In genomic region chr2:132416996-132417395, GRCh38 we compare ENCODE assay signal across 12 cellular contexts. TPM values are rescaled to one million over a fixed set of nuclear protein-coding genes. Genes with fewer than 3 reads are reported as not detected.
DNase-seq lines count a peak whose midpoint lies in the region; ATAC-seq and TF ChIP-seq lines count a peak whose summit lies in the region.
"Had no signal": no experiment of that assay in that cellular context is flagged by ENCODE, and none has a peak within 500 bp of the region (broad histone marks: within the 10 kb centered on the region; RNA-seq: fewer than 3 reads in every experiment).

No MANE protein-coding gene starts in this region.

- peaks cover 7 to 26% (median 20%) of the 10 kb centered on the region in 11 experiments; a peak in 17 of 22 replicates for H3K27me3 ChIP-seq in BLaER1 treated with 17β-estradiol and CSF1 and Interleukin-3, amounts not matched to agents 10 nM and 100 nM
- H3K27me3 ChIP-seq in Peyer's patch (no peaks in the 10 kb centered on the region), osteoblast (ENCODE audit: insufficient read depth, low read length) (no peaks in the 10 kb centered on the region)

- no peaks in the 10 kb centered on the region for H3K9me3 Mint-ChIP-seq in activated T-helper 17 cell treated with anti-CD3 and anti-CD28 coated beads, Interleukin-2, amount 50 U/mL, for 72 hours

- DNase-seq in Peyer's patch (peak in 1 of 3 donors; percentile 55), osteoblast (ENCODE audit: insufficient read length, low spot score, missing footprints) (no peak), KBM-7 (no peak), midbrain (lab: John Stamatoyannopoulos, UW) (no peak), coronary artery (ENCODE audit: low spot score) (no peak)
- DNase-seq: CD8-positive, alpha-beta memory T cell; stimulated activated naive B cell treated with anti-CD40 and anti-IgM and Interleukin-4, amounts not matched to agents 10 μg/mL and 1 μg/mL and 100 μg/mL, for 72 hours had no signal

- H3K27me3 Mint-ChIP-seq in activated T-helper 17 cell treated with anti-CD3 and anti-CD28 coated beads, Interleukin-2, amount 50 U/mL, for 72 hours, result peaks cover 21% of the 10 kb centered on the region

- no peaks in the 10 kb centered on the region for H3K4me1 Mint-ChIP-seq in activated T-helper 17 cell treated with anti-CD3 and anti-CD28 coated beads, Interleukin-2, amount 50 U/mL, for 72 hours
- H3K4me1 Mint-ChIP-seq: CD8-positive, alpha-beta memory T cell had no signal

- H4K20me1 ChIP-seq in BLaER1 treated with 17β-estradiol and CSF1 and Interleukin-3, amounts not matched to agents 10 nM and 100 nM, result peaks cover 0 to 7% (median 0%) of the 10 kb centered on the region in 11 experiments; a peak in 1 of 22 replicates
- no peaks in the 10 kb centered on the region for H4K20me1 ChIP-seq in osteoblast (ENCODE audit: insufficient read depth, low read length)

- no peak for TF ChIP-seq POLR2A in Peyer's patch (IDR thresholded peaks at IDR 0.05)

- no peaks in the 10 kb centered on the region for H3K36me3 ChIP-seq in BLaER1 treated with 17β-estradiol and CSF1 and Interleukin-3, amounts not matched to agents 10 nM and 100 nM
- H3K36me3 ChIP-seq in Peyer's patch (no peaks in the 10 kb centered on the region), osteoblast (ENCODE audit: insufficient read depth, low read length) (no peaks in the 10 kb centered on the region)
- H3K36me3 ChIP-seq: spleen had no signal

- peak overlapping the region in 7 of 10 experiments; percentile 51 to 67 (median 59); a peak in 9 of 20 replicates for H3K4me3 ChIP-seq in BLaER1 treated with 17β-estradiol and CSF1 and Interleukin-3, amounts not matched to agents 10 nM and 100 nM
- H3K4me3 ChIP-seq in Peyer's patch (peak overlapping the region in 3 of 4 donors; percentile 31 to 66 (median 65)), osteoblast (ENCODE audit: insufficient read depth, low read length) (peak overlapping the region; percentile 79), coronary artery (no peak overlapping the region)

- ATAC-seq in esophagus mucosa, result peak; percentile 2
- ATAC-seq in activated T-helper 17 cell treated with anti-CD3 and anti-CD28 coated beads, Interleukin-2, amount 50 U/mL, for 72 hours (replicated peaks), result no peak

- no peak overlapping the region for H3K27ac ChIP-seq in BLaER1 treated with 17β-estradiol and CSF1 and Interleukin-3, amounts not matched to agents 10 nM and 100 nM
- H3K27ac ChIP-seq in Peyer's patch (peak overlapping the region in 3 of 4 donors; percentile 35 to 96 (median 96)), osteoblast (ENCODE audit: low read depth, low read length) (peak overlapping the region; percentile 74), coronary artery (no peak overlapping the region)
- H3K27ac ChIP-seq: spleen had no signal

- no peaks in the 10 kb centered on the region for H3K36me3 Mint-ChIP-seq in activated T-helper 17 cell treated with anti-CD3 and anti-CD28 coated beads, Interleukin-2, amount 50 U/mL, for 72 hours (ENCODE audit: low read depth)
- H3K36me3 Mint-ChIP-seq: CD8-positive, alpha-beta memory T cell had no signal

- no peak overlapping the region for H3K27ac Mint-ChIP-seq in activated T-helper 17 cell treated with anti-CD3 and anti-CD28 coated beads, Interleukin-2, amount 50 U/mL, for 72 hours
- H3K27ac Mint-ChIP-seq: CD8-positive, alpha-beta memory T cell; stimulated activated naive B cell treated with anti-CD40 and anti-IgM and Interleukin-4, amounts not matched to agents 10 μg/mL and 1 μg/mL and 100 μg/mL, for 72 hours had no signal

- peak overlapping the region in 1 of 11 experiments; percentile 47; a peak in 1 of 22 replicates for H3K9ac ChIP-seq in BLaER1 treated with 17β-estradiol and CSF1 and Interleukin-3, amounts not matched to agents 10 nM and 100 nM

- no peak overlapping the region for H3K4me3 Mint-ChIP-seq in activated T-helper 17 cell treated with anti-CD3 and anti-CD28 coated beads, Interleukin-2, amount 50 U/mL, for 72 hours
- H3K4me3 Mint-ChIP-seq: CD8-positive, alpha-beta memory T cell had no signal

- peak overlapping the region; percentile 87 for H2AFZ ChIP-seq in osteoblast (ENCODE audit: low read length)

- TF ChIP-seq CTCF in Peyer's patch (IDR thresholded peaks at IDR 0.05), result peak in 2 of 6 experiments; percentile 29 to 42
- peak; percentile 13 for TF ChIP-seq CTCF in osteoblast (IDR thresholded peaks at IDR 0.05; ENCODE audit: extremely low read depth, low read depth, low read length)
- no peak for TF ChIP-seq CTCF in coronary artery (IDR thresholded peaks at IDR 0.05)

- peaks cover 3% of the 10 kb centered on the region for H3K79me2 ChIP-seq in osteoblast (ENCODE audit: insufficient read depth, low read length)

- in situ Hi-C loops in KBM-7 (cut with MboI; ENCODE audit: low pct_unique_long_range_greater_than_20kb, low sequenced_read_pairs), result no loop called here

- H3K4me2 ChIP-seq in BLaER1 treated with 17β-estradiol and CSF1 and Interleukin-3, amounts not matched to agents 10 nM and 100 nM, result peak overlapping the region; percentile 86 to 97 (median 94)
- peak overlapping the region; percentile 90 for H3K4me2 ChIP-seq in osteoblast (ENCODE audit: insufficient read depth, low read length)

- no peaks in the 10 kb centered on the region for H3K9me3 ChIP-seq in BLaER1 treated with 17β-estradiol and CSF1 and Interleukin-3, amounts not matched to agents 10 nM and 100 nM (replicated peaks in 1 of 11)
- H3K9me3 ChIP-seq in Peyer's patch, result no peaks in the 10 kb centered on the region
- no peaks in the 10 kb centered on the region for H3K9me3 ChIP-seq in osteoblast (ENCODE audit: low read depth, low read length)
- H3K9me3 ChIP-seq: spleen had no signal

- peaks cover 0 to 14% (median 12%) of the 10 kb centered on the region in 10 experiments; a peak in 15 of 20 replicates for H3K4me1 ChIP-seq in BLaER1 treated with 17β-estradiol and CSF1 and Interleukin-3, amounts not matched to agents 10 nM and 100 nM
- H3K4me1 ChIP-seq in Peyer's patch, result peaks cover 0 to 18% (median 2%) of the 10 kb centered on the region in 4 donors
- peaks cover 30% of the 10 kb centered on the region for H3K4me1 ChIP-seq in osteoblast (ENCODE audit: insufficient read depth, low read length)

RNA-seq across cellular contexts. Expression of gene GPR39, which starts 0.4 kb away (rescaled TPM):
- 10 to 100 TPM in 3 of 4 donors, 1 to 10 TPM in 1; 9.1 to 38.5 (median 25.9) TPM for total RNA-seq in Peyer's patch
- 1.4 TPM for total RNA-seq in esophagus mucosa
- 3.6 and 4.4 TPM in 2 replicates for total RNA-seq in osteoblast
- not detected for total RNA-seq in activated T-helper 17 cell treated with anti-CD3 and anti-CD28 coated beads, Interleukin-2, amount 50 U/mL, for 72 hours
- total RNA-seq: activated CD8-positive, alpha-beta memory T cell treated with anti-CD3 and anti-CD28 coated beads for 36 hours; CD8-positive, alpha-beta memory T cell; spleen had no signal

Comparison
In these comparisons a context has a peak if more than half of its experiments do, and no peak if none do; other contexts are left out.
1. H3K27ac ChIP-seq: peak in Peyer's patch (3 of 4) and osteoblast (single experiment); none in BLaER1 treated with 17β-estradiol and CSF1 and Interleukin-3, amounts not matched to agents 10 nM and 100 nM (0 of 11) and coronary artery (0 of 2).